In the genomic region with DNA sequence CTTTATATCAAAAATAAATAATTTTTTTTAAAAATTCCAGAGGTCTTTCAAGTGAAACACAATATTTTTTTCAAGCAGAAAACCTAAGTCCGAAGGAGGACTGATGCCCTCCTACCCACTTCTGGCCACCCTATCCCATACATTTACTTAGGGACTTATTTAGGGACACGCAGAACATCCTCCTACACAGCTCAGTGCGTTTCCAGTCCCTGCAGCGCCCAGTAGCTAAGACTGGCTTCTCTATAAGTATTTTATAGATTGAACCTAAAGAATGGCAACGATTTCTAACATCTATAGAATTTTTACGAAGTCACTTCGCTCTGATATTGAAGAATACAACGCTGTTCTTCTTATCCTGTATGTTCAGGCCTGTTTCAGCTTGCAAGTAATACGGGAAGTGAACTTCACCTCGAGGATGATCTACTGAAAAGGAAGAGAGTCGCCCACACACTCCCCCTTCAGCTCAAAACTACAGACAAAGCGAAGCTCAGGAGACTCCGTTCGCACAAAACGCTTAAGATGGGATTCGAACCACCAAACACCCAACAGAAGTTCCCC, we compare ENCODE assay signal across 8 cellular contexts. TPM values are rescaled to one million over a fixed set of nuclear protein-coding genes. Genes with fewer than 3 reads are reported as not detected.
DNase-seq lines count a peak whose midpoint lies in the region; TF ChIP-seq lines count a peak whose summit lies in the region.

No MANE protein-coding gene starts in this region.

- TF ChIP-seq POLR2A in stomach (IDR thresholded peaks at IDR 0.05) = no peak

- WGBS in stomach, 5 donors = 4 to 7% (median 7%) methylated on average over 16 of the region's 16 CpGs

- H3K27ac ChIP-seq in VCaP (peak overlapping the region; percentile 91), stomach (peak overlapping the region; percentile 17 to 100 (median 99))

- H3K9ac ChIP-seq in iPS-15b (ENCODE audit: low read depth, low read length) = peak overlapping the region; percentile 70

- peak overlapping the region; percentile 97 for H3K4me3 ChIP-seq in iPS-15b (ENCODE audit: low read depth, low read length)
- H3K4me3 ChIP-seq in stomach = peak overlapping the region; percentile 90 to 99 (median 94)

- H3K27me3 Mint-ChIP-seq in T-helper 1 cell treated with Interleukin-12 subunit alpha and Interleukin-12 subunit beta and Interleukin-4 antibody, amounts not matched to agents 30 μg/mL and 1 μg/mL, for 36 hours (ENCODE audit: low read depth) = no peaks in the 10 kb centered on the region

- no peak for TF ChIP-seq EP300 in stomach (IDR thresholded peaks at IDR 0.05)

- no peaks in the 10 kb centered on the region for H3K9me3 ChIP-seq in iPS-15b (ENCODE audit: control insufficient read depth, insufficient read depth, low read length)
- no peaks in the 10 kb centered on the region for H3K9me3 ChIP-seq in stomach

- DNase-seq in T-helper 1 cell = no peak
- no peak for DNase-seq in stomach
- no peak for DNase-seq in stimulated activated CD4-positive, alpha-beta T cell treated with anti-CD3 and anti-CD28 coated beads, Interleukin-15, amount 100 ng/mL, for 24 hours
- no peak for DNase-seq in activated effector memory CD4-positive, alpha-beta T cell treated with Interleukin-2 at 50 U/mL for 16 hours
- no peak for DNase-seq in RPMI8226

- H3K4me1 ChIP-seq in iPS-15b (ENCODE audit: control insufficient read depth, insufficient read depth, low read length) (peaks cover 10% of the 10 kb centered on the region), stomach (peaks cover 5 to 38% (median 27%) of the 10 kb centered on the region in 4 donors)

- intact Hi-C loops in stomach (cut with DNase I; ENCODE audit: low total_unique reads) = no loop called here

- TF ChIP-seq CTCF in VCaP (conservative IDR thresholded peaks at IDR 0.05) = no peak
- no peak for TF ChIP-seq CTCF in stomach (IDR thresholded peaks at IDR 0.05)

- H3K27ac Mint-ChIP-seq in T-helper 1 cell treated with Interleukin-12 subunit alpha and Interleukin-12 subunit beta and Interleukin-4 antibody, amounts not matched to agents 30 μg/mL and 1 μg/mL, for 36 hours = peak overlapping the region; percentile 90

- peaks cover 16% of the 10 kb centered on the region for H3K36me3 ChIP-seq in iPS-15b (ENCODE audit: control insufficient read depth, insufficient read depth, low read length)
- peaks cover 23 to 29% (median 27%) of the 10 kb centered on the region in 4 donors for H3K36me3 ChIP-seq in stomach

- no peaks in the 10 kb centered on the region for H3K9me3 Mint-ChIP-seq in T-helper 1 cell treated with Interleukin-12 subunit alpha and Interleukin-12 subunit beta and Interleukin-4 antibody, amounts not matched to agents 30 μg/mL and 1 μg/mL, for 36 hours

- H3K27me3 ChIP-seq in iPS-15b (ENCODE audit: control insufficient read depth, insufficient read depth, low read length) = no peaks in the 10 kb centered on the region
- H3K27me3 ChIP-seq in stomach = no peaks in the 10 kb centered on the region

- H3K4me3 Mint-ChIP-seq in T-helper 1 cell treated with Interleukin-12 subunit alpha and Interleukin-12 subunit beta and Interleukin-4 antibody, amounts not matched to agents 30 μg/mL and 1 μg/mL, for 36 hours = peak overlapping the region; percentile 93

- H3K4me1 Mint-ChIP-seq in T-helper 1 cell treated with Interleukin-12 subunit alpha and Interleukin-12 subunit beta and Interleukin-4 antibody, amounts not matched to agents 30 μg/mL and 1 μg/mL, for 36 hours (ENCODE audit: low read depth) = peaks cover 43% of the 10 kb centered on the region

- peaks cover 30% of the 10 kb centered on the region for H3K36me3 Mint-ChIP-seq in T-helper 1 cell treated with Interleukin-12 subunit alpha and Interleukin-12 subunit beta and Interleukin-4 antibody, amounts not matched to agents 30 μg/mL and 1 μg/mL, for 36 hours (ENCODE audit: low read depth)

RNA-seq across cellular contexts. Expression of a gene that starts 0.3 kb away (rescaled TPM):
- 10 to 100 TPM in 1 of 5 donors, 1 to 10 TPM in 3, not detected in 1; 1.0 to 21.5 (median 4.9) TPM for total RNA-seq in stomach
- polyA plus RNA-seq in stomach = 10 to 100 TPM in 2 of 3 donors, 1 to 10 TPM in 1; 8.5 to 16.9 (median 11.3) TPM

RNA-seq across cellular contexts. Expression of a gene that starts 0.6 kb away (rescaled TPM):
- 10 to 100 TPM in 2 of 5 donors, 1 to 10 TPM in 2, not detected in 1; 4.0 to 30.1 (median 10.2) TPM for total RNA-seq in stomach
- polyA plus RNA-seq in stomach = 10 to 100 TPM; 26.0 to 39.7 (median 31.4) TPM

RNA-seq across cellular contexts. Expression of a gene that starts 31.2 kb away (rescaled TPM):
- total RNA-seq in stomach = 10 to 100 TPM; 11.7 to 28.6 (median 16.2) TPM
- polyA plus RNA-seq in stomach = 10 to 100 TPM in 2 of 3 donors, 1 to 10 TPM in 1; 7.1 to 15.1 (median 10.1) TPM

RNA-seq across cellular contexts. Expression of a gene that starts 59.1 kb away (rescaled TPM):
- 100 to 1,000 TPM; 134 to 612 (median 387) TPM for total RNA-seq in stomach
- 100 to 1,000 TPM; 193 to 230 (median 214) TPM for polyA plus RNA-seq in stomach
